In the genomic region with DNA sequence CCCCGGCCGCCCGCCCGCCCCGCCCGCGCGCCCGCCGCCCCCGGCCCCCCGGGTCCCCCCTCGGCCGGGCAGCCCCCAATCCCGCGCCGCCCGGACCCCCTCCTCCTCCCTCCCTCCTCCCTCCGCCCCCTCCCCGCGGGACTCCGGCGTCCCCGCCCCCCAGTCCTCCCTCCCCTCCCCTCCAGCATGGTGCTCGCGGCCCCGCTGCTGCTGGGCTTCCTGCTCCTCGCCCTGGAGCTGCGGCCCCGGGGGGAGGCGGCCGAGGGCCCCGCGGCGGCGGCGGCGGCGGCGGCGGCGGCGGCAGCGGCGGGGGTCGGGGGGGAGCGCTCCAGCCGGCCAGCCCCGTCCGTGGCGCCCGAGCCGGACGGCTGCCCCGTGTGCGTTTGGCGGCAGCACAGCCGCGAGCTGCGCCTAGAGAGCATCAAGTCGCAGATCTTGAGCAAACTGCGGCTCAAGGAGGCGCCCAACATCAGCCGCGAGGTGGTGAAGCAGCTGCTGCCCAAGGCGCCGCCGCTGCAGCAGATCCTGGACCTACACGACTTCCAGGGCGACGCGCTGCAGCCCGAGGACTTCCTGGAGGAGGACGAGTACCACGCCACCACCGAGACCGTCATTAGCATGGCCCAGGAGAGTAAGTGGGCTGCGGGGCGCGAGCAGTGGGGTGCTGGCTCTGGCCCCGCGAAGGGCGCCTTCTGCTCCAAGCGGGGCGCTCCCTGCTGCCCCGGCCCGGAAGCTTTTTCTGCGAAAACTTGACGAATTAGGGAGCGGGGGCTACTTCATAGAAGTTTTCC, we compare ENCODE assay signal across 1 cellular context.
TF ChIP-seq lines count a peak whose summit lies in the region.

No MANE protein-coding gene starts in this region.

TF ChIP-seq in GM12878, 131 proteins besides CTCF, POLR2A, EP300 and RAD21 (continues in another document):
- TF ChIP-seq ZNF274 (IDR thresholded peaks at IDR 0.05; ENCODE audit: insufficient read depth, insufficient read length) (no peak), HDAC6 (IDR thresholded peaks at IDR 0.05; ENCODE audit: unreplicated experiment) (no peak), HDAC2 (IDR thresholded peaks at IDR 0.05) (no peak), MEF2B (IDR thresholded peaks at IDR 0.05; ENCODE audit: partially characterized antibody, poor library complexity, severe bottlenecking) (no peak), NR2F1 (conservative IDR thresholded peaks at IDR 0.05) (0 out of 2 replicates have a peak, but pooled peaks have one; percentile 22), WRNIP1 (IDR thresholded peaks at IDR 0.05; ENCODE audit: borderline replicate concordance, low read depth, low read length) (no peak), SMAD5 (IDR thresholded peaks at IDR 0.05; ENCODE audit: low read depth) (no peak), LARP7 (IDR thresholded peaks at IDR 0.05) (peak; percentile 70; the same call in 1 of the 2 replicates), GATAD2B (conservative IDR thresholded peaks at IDR 0.05; ENCODE audit: low read depth) (peak; percentile 50; the same call in 1 of the 2 replicates), ZNF384 (IDR thresholded peaks at IDR 0.05; ENCODE audit: borderline replicate concordance, low read depth, low read length) (no peak), RCOR1 (conservative IDR thresholded peaks at IDR 0.05; ENCODE audit: low read depth, low read length) (no peak), KLF5 (IDR thresholded peaks at IDR 0.05; ENCODE audit: partially characterized antibody) (no peak), ETV6 (conservative IDR thresholded peaks at IDR 0.05 in 1 of 2, IDR thresholded peaks at IDR 0.05 in 1 of 2; ENCODE audit: borderline replicate concordance in 1 of 2, low read depth in 1 of 2) (no peak), RFX5 (IDR thresholded peaks at IDR 0.05; ENCODE audit: low read depth, low read length) (no peak), NR2C2 (IDR thresholded peaks at IDR 0.05; ENCODE audit: borderline replicate concordance, control insufficient read depth, insufficient read length, low read depth) (no peak), IKZF2 (IDR thresholded peaks at IDR 0.05) (no peak), RAD51 (IDR thresholded peaks at IDR 0.05) (no peak), FOXM1 (IDR thresholded peaks at IDR 0.05; ENCODE audit: low read depth, low read length) (no peak), CBX5 (IDR thresholded peaks at IDR 0.05; ENCODE audit: low read depth) (no peak), STAT3 (IDR thresholded peaks at IDR 0.05; ENCODE audit: low read depth, low read length) (no peak), ZZZ3 (IDR thresholded peaks at IDR 0.05; ENCODE audit: control insufficient read depth, insufficient read length, low read depth) (no peak), SREBF1 (IDR thresholded peaks at IDR 0.05; ENCODE audit: low read length) (no peak), CEBPB (IDR thresholded peaks at IDR 0.05; ENCODE audit: borderline replicate concordance in 1 of 2, low read depth in 2 of 2, low read length in 2 of 2) (no peak), TBL1XR1 (IDR thresholded peaks at IDR 0.05; ENCODE audit: low read depth, low read length) (no peak), NFYA (IDR thresholded peaks at IDR 0.05; ENCODE audit: borderline replicate concordance, low read depth, low read length) (no peak), KDM1A (IDR thresholded peaks at IDR 0.05; ENCODE audit: borderline replicate concordance) (no peak)
- TF ChIP-seq, protein P1, sequence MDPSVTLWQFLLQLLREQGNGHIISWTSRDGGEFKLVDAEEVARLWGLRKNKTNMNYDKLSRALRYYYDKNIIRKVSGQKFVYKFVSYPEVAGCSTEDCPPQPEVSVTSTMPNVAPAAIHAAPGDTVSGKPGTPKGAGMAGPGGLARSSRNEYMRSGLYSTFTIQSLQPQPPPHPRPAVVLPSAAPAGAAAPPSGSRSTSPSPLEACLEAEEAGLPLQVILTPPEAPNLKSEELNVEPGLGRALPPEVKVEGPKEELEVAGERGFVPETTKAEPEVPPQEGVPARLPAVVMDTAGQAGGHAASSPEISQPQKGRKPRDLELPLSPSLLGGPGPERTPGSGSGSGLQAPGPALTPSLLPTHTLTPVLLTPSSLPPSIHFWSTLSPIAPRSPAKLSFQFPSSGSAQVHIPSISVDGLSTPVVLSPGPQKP (IDR thresholded peaks at IDR 0.05; ENCODE audit: low read depth, low read length): no peak
- TF ChIP-seq, protein P2, sequence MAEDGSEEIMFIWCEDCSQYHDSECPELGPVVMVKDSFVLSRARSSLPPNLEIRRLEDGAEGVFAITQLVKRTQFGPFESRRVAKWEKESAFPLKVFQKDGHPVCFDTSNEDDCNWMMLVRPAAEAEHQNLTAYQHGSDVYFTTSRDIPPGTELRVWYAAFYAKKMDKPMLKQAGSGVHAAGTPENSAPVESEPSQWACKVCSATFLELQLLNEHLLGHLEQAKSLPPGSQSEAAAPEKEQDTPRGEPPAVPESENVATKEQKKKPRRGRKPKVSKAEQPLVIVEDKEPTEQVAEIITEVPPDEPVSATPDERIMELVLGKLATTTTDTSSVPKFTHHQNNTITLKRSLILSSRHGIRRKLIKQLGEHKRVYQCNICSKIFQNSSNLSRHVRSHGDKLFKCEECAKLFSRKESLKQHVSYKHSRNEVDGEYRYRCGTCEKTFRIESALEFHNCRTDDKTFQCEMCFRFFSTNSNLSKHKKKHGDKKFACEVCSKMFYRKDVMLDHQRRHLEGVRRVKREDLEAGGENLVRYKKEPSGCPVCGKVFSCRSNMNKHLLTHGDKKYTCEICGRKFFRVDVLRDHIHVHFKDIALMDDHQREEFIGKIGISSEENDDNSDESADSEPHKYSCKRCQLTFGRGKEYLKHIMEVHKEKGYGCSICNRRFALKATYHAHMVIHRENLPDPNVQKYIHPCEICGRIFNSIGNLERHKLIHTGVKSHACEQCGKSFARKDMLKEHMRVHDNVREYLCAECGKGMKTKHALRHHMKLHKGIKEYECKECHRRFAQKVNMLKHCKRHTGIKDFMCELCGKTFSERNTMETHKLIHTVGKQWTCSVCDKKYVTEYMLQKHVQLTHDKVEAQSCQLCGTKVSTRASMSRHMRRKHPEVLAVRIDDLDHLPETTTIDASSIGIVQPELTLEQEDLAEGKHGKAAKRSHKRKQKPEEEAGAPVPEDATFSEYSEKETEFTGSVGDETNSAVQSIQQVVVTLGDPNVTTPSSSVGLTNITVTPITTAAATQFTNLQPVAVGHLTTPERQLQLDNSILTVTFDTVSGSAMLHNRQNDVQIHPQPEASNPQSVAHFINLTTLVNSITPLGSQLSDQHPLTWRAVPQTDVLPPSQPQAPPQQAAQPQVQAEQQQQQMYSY (CRISPR knock-in tag; IDR thresholded peaks at IDR 0.05): no peak
- TF ChIP-seq, protein P3, sequence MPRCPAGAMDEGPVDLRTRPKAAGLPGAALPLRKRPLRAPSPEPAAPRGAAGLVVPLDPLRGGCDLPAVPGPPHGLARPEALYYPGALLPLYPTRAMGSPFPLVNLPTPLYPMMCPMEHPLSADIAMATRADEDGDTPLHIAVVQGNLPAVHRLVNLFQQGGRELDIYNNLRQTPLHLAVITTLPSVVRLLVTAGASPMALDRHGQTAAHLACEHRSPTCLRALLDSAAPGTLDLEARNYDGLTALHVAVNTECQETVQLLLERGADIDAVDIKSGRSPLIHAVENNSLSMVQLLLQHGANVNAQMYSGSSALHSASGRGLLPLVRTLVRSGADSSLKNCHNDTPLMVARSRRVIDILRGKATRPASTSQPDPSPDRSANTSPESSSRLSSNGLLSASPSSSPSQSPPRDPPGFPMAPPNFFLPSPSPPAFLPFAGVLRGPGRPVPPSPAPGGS (IDR thresholded peaks at IDR 0.05; ENCODE audit: borderline replicate concordance, insufficient read depth, low read depth, low read length, poor library complexity, severe bottlenecking): no peak
- TF ChIP-seq, protein P4, sequence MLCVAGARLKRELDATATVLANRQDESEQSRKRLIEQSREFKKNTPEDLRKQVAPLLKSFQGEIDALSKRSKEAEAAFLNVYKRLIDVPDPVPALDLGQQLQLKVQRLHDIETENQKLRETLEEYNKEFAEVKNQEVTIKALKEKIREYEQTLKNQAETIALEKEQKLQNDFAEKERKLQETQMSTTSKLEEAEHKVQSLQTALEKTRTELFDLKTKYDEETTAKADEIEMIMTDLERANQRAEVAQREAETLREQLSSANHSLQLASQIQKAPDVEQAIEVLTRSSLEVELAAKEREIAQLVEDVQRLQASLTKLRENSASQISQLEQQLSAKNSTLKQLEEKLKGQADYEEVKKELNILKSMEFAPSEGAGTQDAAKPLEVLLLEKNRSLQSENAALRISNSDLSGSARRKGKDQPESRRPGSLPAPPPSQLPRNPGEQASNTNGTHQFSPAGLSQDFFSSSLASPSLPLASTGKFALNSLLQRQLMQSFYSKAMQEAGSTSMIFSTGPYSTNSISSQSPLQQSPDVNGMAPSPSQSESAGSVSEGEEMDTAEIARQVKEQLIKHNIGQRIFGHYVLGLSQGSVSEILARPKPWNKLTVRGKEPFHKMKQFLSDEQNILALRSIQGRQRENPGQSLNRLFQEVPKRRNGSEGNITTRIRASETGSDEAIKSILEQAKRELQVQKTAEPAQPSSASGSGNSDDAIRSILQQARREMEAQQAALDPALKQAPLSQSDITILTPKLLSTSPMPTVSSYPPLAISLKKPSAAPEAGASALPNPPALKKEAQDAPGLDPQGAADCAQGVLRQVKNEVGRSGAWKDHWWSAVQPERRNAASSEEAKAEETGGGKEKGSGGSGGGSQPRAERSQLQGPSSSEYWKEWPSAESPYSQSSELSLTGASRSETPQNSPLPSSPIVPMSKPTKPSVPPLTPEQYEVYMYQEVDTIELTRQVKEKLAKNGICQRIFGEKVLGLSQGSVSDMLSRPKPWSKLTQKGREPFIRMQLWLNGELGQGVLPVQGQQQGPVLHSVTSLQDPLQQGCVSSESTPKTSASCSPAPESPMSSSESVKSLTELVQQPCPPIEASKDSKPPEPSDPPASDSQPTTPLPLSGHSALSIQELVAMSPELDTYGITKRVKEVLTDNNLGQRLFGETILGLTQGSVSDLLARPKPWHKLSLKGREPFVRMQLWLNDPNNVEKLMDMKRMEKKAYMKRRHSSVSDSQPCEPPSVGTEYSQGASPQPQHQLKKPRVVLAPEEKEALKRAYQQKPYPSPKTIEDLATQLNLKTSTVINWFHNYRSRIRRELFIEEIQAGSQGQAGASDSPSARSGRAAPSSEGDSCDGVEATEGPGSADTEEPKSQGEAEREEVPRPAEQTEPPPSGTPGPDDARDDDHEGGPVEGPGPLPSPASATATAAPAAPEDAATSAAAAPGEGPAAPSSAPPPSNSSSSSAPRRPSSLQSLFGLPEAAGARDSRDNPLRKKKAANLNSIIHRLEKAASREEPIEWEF (IDR thresholded peaks at IDR 0.05; ENCODE audit: insufficient replicate concordance, low read depth, low read length): no peak
- TF ChIP-seq, protein P5, sequence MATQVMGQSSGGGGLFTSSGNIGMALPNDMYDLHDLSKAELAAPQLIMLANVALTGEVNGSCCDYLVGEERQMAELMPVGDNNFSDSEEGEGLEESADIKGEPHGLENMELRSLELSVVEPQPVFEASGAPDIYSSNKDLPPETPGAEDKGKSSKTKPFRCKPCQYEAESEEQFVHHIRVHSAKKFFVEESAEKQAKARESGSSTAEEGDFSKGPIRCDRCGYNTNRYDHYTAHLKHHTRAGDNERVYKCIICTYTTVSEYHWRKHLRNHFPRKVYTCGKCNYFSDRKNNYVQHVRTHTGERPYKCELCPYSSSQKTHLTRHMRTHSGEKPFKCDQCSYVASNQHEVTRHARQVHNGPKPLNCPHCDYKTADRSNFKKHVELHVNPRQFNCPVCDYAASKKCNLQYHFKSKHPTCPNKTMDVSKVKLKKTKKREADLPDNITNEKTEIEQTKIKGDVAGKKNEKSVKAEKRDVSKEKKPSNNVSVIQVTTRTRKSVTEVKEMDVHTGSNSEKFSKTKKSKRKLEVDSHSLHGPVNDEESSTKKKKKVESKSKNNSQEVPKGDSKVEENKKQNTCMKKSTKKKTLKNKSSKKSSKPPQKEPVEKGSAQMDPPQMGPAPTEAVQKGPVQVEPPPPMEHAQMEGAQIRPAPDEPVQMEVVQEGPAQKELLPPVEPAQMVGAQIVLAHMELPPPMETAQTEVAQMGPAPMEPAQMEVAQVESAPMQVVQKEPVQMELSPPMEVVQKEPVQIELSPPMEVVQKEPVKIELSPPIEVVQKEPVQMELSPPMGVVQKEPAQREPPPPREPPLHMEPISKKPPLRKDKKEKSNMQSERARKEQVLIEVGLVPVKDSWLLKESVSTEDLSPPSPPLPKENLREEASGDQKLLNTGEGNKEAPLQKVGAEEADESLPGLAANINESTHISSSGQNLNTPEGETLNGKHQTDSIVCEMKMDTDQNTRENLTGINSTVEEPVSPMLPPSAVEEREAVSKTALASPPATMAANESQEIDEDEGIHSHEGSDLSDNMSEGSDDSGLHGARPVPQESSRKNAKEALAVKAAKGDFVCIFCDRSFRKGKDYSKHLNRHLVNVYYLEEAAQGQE (IDR thresholded peaks at IDR 0.05; ENCODE audit: low read depth, low read length): no peak
- TF ChIP-seq, protein P6, sequence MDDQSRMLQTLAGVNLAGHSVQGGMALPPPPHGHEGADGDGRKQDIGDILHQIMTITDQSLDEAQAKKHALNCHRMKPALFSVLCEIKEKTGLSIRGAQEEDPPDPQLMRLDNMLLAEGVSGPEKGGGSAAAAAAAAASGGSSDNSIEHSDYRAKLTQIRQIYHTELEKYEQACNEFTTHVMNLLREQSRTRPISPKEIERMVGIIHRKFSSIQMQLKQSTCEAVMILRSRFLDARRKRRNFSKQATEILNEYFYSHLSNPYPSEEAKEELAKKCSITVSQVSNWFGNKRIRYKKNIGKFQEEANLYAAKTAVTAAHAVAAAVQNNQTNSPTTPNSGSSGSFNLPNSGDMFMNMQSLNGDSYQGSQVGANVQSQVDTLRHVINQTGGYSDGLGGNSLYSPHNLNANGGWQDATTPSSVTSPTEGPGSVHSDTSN (IDR thresholded peaks at IDR 0.05; ENCODE audit: insufficient replicate concordance, low read depth, low read length): no peak
- TF ChIP-seq, protein P7, sequence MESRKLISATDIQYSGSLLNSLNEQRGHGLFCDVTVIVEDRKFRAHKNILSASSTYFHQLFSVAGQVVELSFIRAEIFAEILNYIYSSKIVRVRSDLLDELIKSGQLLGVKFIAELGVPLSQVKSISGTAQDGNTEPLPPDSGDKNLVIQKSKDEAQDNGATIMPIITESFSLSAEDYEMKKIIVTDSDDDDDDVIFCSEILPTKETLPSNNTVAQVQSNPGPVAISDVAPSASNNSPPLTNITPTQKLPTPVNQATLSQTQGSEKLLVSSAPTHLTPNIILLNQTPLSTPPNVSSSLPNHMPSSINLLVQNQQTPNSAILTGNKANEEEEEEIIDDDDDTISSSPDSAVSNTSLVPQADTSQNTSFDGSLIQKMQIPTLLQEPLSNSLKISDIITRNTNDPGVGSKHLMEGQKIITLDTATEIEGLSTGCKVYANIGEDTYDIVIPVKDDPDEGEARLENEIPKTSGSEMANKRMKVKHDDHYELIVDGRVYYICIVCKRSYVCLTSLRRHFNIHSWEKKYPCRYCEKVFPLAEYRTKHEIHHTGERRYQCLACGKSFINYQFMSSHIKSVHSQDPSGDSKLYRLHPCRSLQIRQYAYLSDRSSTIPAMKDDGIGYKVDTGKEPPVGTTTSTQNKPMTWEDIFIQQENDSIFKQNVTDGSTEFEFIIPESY (IDR thresholded peaks at IDR 0.05): no peak
- TF ChIP-seq, protein P8, sequence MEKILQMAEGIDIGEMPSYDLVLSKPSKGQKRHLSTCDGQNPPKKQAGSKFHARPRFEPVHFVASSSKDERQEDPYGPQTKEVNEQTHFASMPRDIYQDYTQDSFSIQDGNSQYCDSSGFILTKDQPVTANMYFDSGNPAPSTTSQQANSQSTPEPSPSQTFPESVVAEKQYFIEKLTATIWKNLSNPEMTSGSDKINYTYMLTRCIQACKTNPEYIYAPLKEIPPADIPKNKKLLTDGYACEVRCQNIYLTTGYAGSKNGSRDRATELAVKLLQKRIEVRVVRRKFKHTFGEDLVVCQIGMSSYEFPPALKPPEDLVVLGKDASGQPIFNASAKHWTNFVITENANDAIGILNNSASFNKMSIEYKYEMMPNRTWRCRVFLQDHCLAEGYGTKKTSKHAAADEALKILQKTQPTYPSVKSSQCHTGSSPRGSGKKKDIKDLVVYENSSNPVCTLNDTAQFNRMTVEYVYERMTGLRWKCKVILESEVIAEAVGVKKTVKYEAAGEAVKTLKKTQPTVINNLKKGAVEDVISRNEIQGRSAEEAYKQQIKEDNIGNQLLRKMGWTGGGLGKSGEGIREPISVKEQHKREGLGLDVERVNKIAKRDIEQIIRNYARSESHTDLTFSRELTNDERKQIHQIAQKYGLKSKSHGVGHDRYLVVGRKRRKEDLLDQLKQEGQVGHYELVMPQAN (conservative IDR thresholded peaks at IDR 0.05): peak; percentile 68
